9 cellular contexts compared by ENCODE assay signal in the genomic region with DNA sequence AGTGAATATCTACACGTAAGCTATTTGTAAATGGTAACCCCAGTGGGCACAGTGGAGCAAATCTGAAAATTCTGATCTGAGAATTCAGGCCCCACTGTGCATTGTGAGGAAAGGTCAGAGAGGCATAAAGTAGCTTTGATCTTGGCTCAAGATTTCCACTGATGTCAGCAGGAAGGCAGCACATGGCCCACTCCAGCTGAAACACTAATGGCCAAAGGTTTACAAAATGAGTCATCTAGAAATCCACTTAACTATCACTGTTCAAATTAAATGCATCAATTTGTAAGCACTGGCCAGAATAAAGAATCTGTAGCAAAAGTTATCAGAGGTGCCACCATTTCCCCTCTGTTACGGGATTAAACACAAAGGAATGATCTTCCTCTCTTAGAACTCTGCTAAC.
DNase-seq lines count a peak whose midpoint lies in the region; ATAC-seq and TF ChIP-seq lines count a peak whose summit lies in the region.
"Had no signal": no experiment of that assay in that cellular context is flagged by ENCODE, and none has a peak within 500 bp of the region (broad histone marks: within the 10 kb centered on the region; RNA-seq: fewer than 3 reads in every experiment).

No MANE protein-coding gene starts in this region.

- H2AFZ ChIP-seq in PC-3 (ENCODE audit: low read length) = no peak overlapping the region
- no peak overlapping the region for H2AFZ ChIP-seq in osteoblast (ENCODE audit: low read length)

- TF ChIP-seq CTCF in PC-3 (conservative IDR thresholded peaks at IDR 0.05; ENCODE audit: low read depth, low read length) (no peak), osteoblast (IDR thresholded peaks at IDR 0.05; ENCODE audit: extremely low read depth, low read depth, low read length) (no peak)

- H3K27me3 Mint-ChIP-seq in activated T-helper 1 cell treated with anti-CD3 and anti-CD28 coated beads, Interleukin-12 subunit alpha, Interleukin-12 subunit beta, Interleukin-2, Interleukin-4 antibody, amounts not matched to agents 30 ng/mL and 10 ng/mL and 1 ng/mL, durations not matched to agents 14 hours and 24 hours and 36 hours (ENCODE audit: insufficient read depth) = peaks cover 1% of the 10 kb centered on the region

- H3K9me3 ChIP-seq in PC-3 (ENCODE audit: low read length) (no peaks in the 10 kb centered on the region), osteoblast (ENCODE audit: low read depth, low read length) (no peaks in the 10 kb centered on the region)

- H4K20me1 ChIP-seq in PC-3 (ENCODE audit: low read length) (no peaks in the 10 kb centered on the region), osteoblast (ENCODE audit: insufficient read depth, low read length) (no peaks in the 10 kb centered on the region)

- BruUV-seq in PC-3 (replicated peaks; lab: Mats Ljungman, UMichigan) = no TSS peak

- POLR2A ChIA-PET in PC-3 (lab: Charles Lee; ENCODE audit: unreplicated experiment) = interaction anchor here (0.5 kb wide), 1 partner anchor 25 kb away, joined by 3 read pairs; no protein-coding TSS in a partner anchor

- peaks cover 11% of the 10 kb centered on the region for H3K4me1 Mint-ChIP-seq in activated T-helper 1 cell treated with anti-CD3 and anti-CD28 coated beads, Interleukin-12 subunit alpha, Interleukin-12 subunit beta, Interleukin-2, Interleukin-4 antibody, amounts not matched to agents 30 ng/mL and 10 ng/mL and 1 ng/mL, durations not matched to agents 14 hours and 24 hours and 36 hours (ENCODE audit: low read depth)

- no peaks in the 10 kb centered on the region for H3K9me2 ChIP-seq in PC-3 (replicated peaks; ENCODE audit: low read length)

- no peak overlapping the region for H3K27ac Mint-ChIP-seq in activated T-helper 1 cell treated with anti-CD3 and anti-CD28 coated beads, Interleukin-12 subunit alpha, Interleukin-12 subunit beta, Interleukin-2, Interleukin-4 antibody, amounts not matched to agents 30 ng/mL and 10 ng/mL and 1 ng/mL, durations not matched to agents 14 hours and 24 hours and 36 hours
- H3K27ac Mint-ChIP-seq: effector memory CD8-positive, alpha-beta T cell had no signal

- H3K4me3 ChIP-seq in PC-3 (ENCODE audit: low read length) = 0 out of 2 replicates have a peak overlapping the region, but pooled peaks have one; percentile 13
- no peak overlapping the region for H3K4me3 ChIP-seq in osteoblast (ENCODE audit: insufficient read depth, low read length)

- H3K4me2 ChIP-seq in PC-3 (ENCODE audit: low read length) (peak overlapping the region; percentile 70), osteoblast (ENCODE audit: insufficient read depth, low read length) (no peak overlapping the region)

- H3K27ac ChIP-seq in PC-3 (ENCODE audit: low read length) (peak overlapping the region; percentile 99), epithelial cell of prostate (peak overlapping the region; percentile 82), osteoblast (ENCODE audit: low read depth, low read length) (peak overlapping the region; percentile 62)

- H3F3A ChIP-seq in PC-3 (ENCODE audit: low read length, unreplicated experiment) = peaks cover 5% of the 10 kb centered on the region

- H3K9ac ChIP-seq in PC-3 (ENCODE audit: low read length) = peak overlapping the region; percentile 81

- no peaks in the 10 kb centered on the region for H3K36me3 ChIP-seq in PC-3 (ENCODE audit: low read depth, low read length)
- no peaks in the 10 kb centered on the region for H3K36me3 ChIP-seq in osteoblast (ENCODE audit: insufficient read depth, low read length)

- DNase-seq in GM04504 (ENCODE audit: low read depth) (peak; percentile 32), PC-3 (peak; percentile 63), epithelial cell of prostate (ENCODE audit: low read depth, low spot score) (no peak), osteoblast (ENCODE audit: insufficient read length, low spot score, missing footprints) (peak; percentile 61), NCI-H2081 (lab: John Stamatoyannopoulos, UW) (no peak), NCI-H2107 (lab: John Stamatoyannopoulos, UW) (no peak)
- DNase-seq in activated CD8-positive, alpha-beta memory T cell treated with anti-CD3 and anti-CD28 coated beads for 24 hours = no peak
- DNase-seq in activated T-helper 1 cell treated with anti-CD3 and anti-CD28 coated beads, Interleukin-12 subunit alpha, Interleukin-12 subunit beta, Interleukin-2, Interleukin-4 antibody, amounts not matched to agents 30 ng/mL and 10 ng/mL and 1 ng/mL, durations not matched to agents 14 hours and 24 hours and 36 hours (ENCODE audit: low spot score) = no peak
- DNase-seq: effector memory CD8-positive, alpha-beta T cell had no signal

- H3K79me2 ChIP-seq in PC-3 (ENCODE audit: low read length) = no peaks in the 10 kb centered on the region
- no peaks in the 10 kb centered on the region for H3K79me2 ChIP-seq in osteoblast (ENCODE audit: insufficient read depth, low read length)

- peaks cover 19% of the 10 kb centered on the region for H3K4me1 ChIP-seq in PC-3 (ENCODE audit: insufficient read depth, low read length)
- peaks cover 13% of the 10 kb centered on the region for H3K4me1 ChIP-seq in osteoblast (ENCODE audit: insufficient read depth, low read length)

- no peak overlapping the region for H3K4me3 Mint-ChIP-seq in activated T-helper 1 cell treated with anti-CD3 and anti-CD28 coated beads, Interleukin-12 subunit alpha, Interleukin-12 subunit beta, Interleukin-2, Interleukin-4 antibody, amounts not matched to agents 30 ng/mL and 10 ng/mL and 1 ng/mL, durations not matched to agents 14 hours and 24 hours and 36 hours
- H3K4me3 Mint-ChIP-seq: effector memory CD8-positive, alpha-beta T cell had no signal

- H3K27me3 ChIP-seq in PC-3 (ENCODE audit: low read length) (no peaks in the 10 kb centered on the region), osteoblast (ENCODE audit: insufficient read depth, low read length) (no peaks in the 10 kb centered on the region)

- ATAC-seq in PC-3 = peak; percentile 82
- ATAC-seq: effector memory CD8-positive, alpha-beta T cell had no signal

- peaks cover 4% of the 10 kb centered on the region for H3K36me3 Mint-ChIP-seq in activated T-helper 1 cell treated with anti-CD3 and anti-CD28 coated beads, Interleukin-12 subunit alpha, Interleukin-12 subunit beta, Interleukin-2, Interleukin-4 antibody, amounts not matched to agents 30 ng/mL and 10 ng/mL and 1 ng/mL, durations not matched to agents 14 hours and 24 hours and 36 hours (ENCODE audit: low read depth)

- H3K9me3 Mint-ChIP-seq in activated T-helper 1 cell treated with anti-CD3 and anti-CD28 coated beads, Interleukin-12 subunit alpha, Interleukin-12 subunit beta, Interleukin-2, Interleukin-4 antibody, amounts not matched to agents 30 ng/mL and 10 ng/mL and 1 ng/mL, durations not matched to agents 14 hours and 24 hours and 36 hours = no peaks in the 10 kb centered on the region
- H3K9me3 Mint-ChIP-seq: effector memory CD8-positive, alpha-beta T cell had no signal

- CTCF ChIA-PET in PC-3 (lab: Charles Lee) = no interaction called here

- intact Hi-C loops in PC-3 (cut with micrococcal nuclease) = no loop called here
- intact Hi-C loops in activated T-helper 1 cell treated with anti-CD3 and anti-CD28 coated beads, Interleukin-12 subunit alpha, Interleukin-12 subunit beta, Interleukin-2, Interleukin-4 antibody, amounts not matched to agents 30 ng/mL and 10 ng/mL and 1 ng/mL, durations not matched to agents 14 hours and 24 hours and 36 hours (cut with micrococcal nuclease) = loop anchor here (5.0 kb wide), 1 partner anchor 44 kb away; no protein-coding TSS in a partner anchor

Comparison
In these comparisons a context has a peak if more than half of its experiments do, and no peak if none do; other contexts are left out.
1. DNase-seq: peak in GM04504 (single experiment), PC-3 (single experiment) and osteoblast (single experiment); none in epithelial cell of prostate (single experiment), activated CD8-positive, alpha-beta memory T cell treated with anti-CD3 and anti-CD28 coated beads for 24 hours (single experiment), NCI-H2081 (0 of 2), activated T-helper 1 cell treated with anti-CD3 and anti-CD28 coated beads, Interleukin-12 subunit alpha, Interleukin-12 subunit beta, Interleukin-2, Interleukin-4 antibody, amounts not matched to agents 30 ng/mL and 10 ng/mL and 1 ng/mL, durations not matched to agents 14 hours and 24 hours and 36 hours (single experiment) and NCI-H2107 (single experiment).
2. Peak in every context shown above with its lines, with median percentiles within 50 percentile points of each other: H3K27ac ChIP-seq.